21 cellular contexts compared by ENCODE assay signal in genomic region chr5:145942749-145943148, GRCh38. TPM values are rescaled to one million over a fixed set of nuclear protein-coding genes. Genes with fewer than 3 reads are reported as not detected.
DNase-seq lines count a peak whose midpoint lies in the region; ATAC-seq, FAIRE-seq and TF ChIP-seq lines count a peak whose summit lies in the region.
"Had no signal": no experiment of that assay in that cellular context is flagged by ENCODE, and none has a peak within 500 bp of the region (broad histone marks: within the 10 kb centered on the region; RNA-seq: fewer than 3 reads in every experiment).

No MANE protein-coding gene starts in this region.

- TF ChIP-seq CTCF in HepG2 (CRISPR knock-in tag; IDR thresholded peaks at IDR 0.05) (no peak), right lobe of liver (IDR thresholded peaks at IDR 0.05) (no peak), colonic mucosa (IDR thresholded peaks at IDR 0.05) (no peak), pancreas (IDR thresholded peaks at IDR 0.05) (no peak), tibial artery (IDR thresholded peaks at IDR 0.05) (no peak)

- no peaks in the 10 kb centered on the region for H3K9me3 ChIP-seq in HepG2 (ENCODE audit: low read length)
- no peaks in the 10 kb centered on the region for H3K9me3 ChIP-seq in right lobe of liver
- no peaks in the 10 kb centered on the region for H3K9me3 ChIP-seq in colonic mucosa
- H3K9me3 ChIP-seq in pancreas = no peaks in the 10 kb centered on the region
- H3K9me3 ChIP-seq in tibial artery = no peaks in the 10 kb centered on the region
- H3K9me3 ChIP-seq: BLaER1, MG63 had no signal

- ATAC-seq in HepG2 = no peak
- no peak for ATAC-seq in right lobe of liver
- no peak for ATAC-seq in pancreas
- ATAC-seq in stimulated activated naive CD8-positive, alpha-beta T cell treated with anti-CD3 and anti-CD28 coated beads, Interleukin-15, amount 100 ng/mL, for 72 hours = no peak
- ATAC-seq in GM21360 (IDR thresholded peaks at IDR 0.05; ENCODE audit: unreplicated experiment) = no peak
- ATAC-seq: CD8-positive, alpha-beta T cell; SK-N-SH treated with all-trans-retinoic acid at 6 μM for 48 hours had no signal

- BruUV-seq in HepG2 (replicated peaks; lab: Mats Ljungman, UMichigan) = no TSS peak

- H3K4me2 ChIP-seq in HepG2 (ENCODE audit: low read depth, low read length) = no peak overlapping the region
- H3K4me2 ChIP-seq: BLaER1 had no signal

- no peaks in the 10 kb centered on the region for H4K20me1 ChIP-seq in HepG2 (ENCODE audit: insufficient read depth, low read length)
- H4K20me1 ChIP-seq: BLaER1 had no signal

- FAIRE-seq in HepG2 (lab: Jason Lieb, UNC) (no peak), pancreas (lab: Jason Lieb, UNC) (no peak)
- FAIRE-seq: D721Med had no signal

- H3K4me1 Mint-ChIP-seq in stimulated activated naive CD8-positive, alpha-beta T cell treated with anti-CD3 and anti-CD28 coated beads, Interleukin-15, amount 100 ng/mL, for 72 hours = peaks cover 32% of the 10 kb centered on the region

- TF ChIP-seq POLR2A in HepG2 (IDR thresholded peaks at IDR 0.05; ENCODE audit: insufficient read depth in 1 of 2, low read depth in 2 of 2, low read length in 2 of 2) = no peak
- TF ChIP-seq POLR2A in right lobe of liver (IDR thresholded peaks at IDR 0.05) = no peak

- POLR2A ChIA-PET in HepG2 (lab: Yijun Ruan, JAX) = no interaction called here

- no peaks in the 10 kb centered on the region for H3K27me3 ChIP-seq in HepG2 (ENCODE audit: control insufficient read depth in 1 of 2, insufficient read depth in 2 of 2, low read length in 2 of 2)
- no peaks in the 10 kb centered on the region for H3K27me3 ChIP-seq in right lobe of liver
- H3K27me3 ChIP-seq in colonic mucosa = no peaks in the 10 kb centered on the region
- no peaks in the 10 kb centered on the region for H3K27me3 ChIP-seq in pancreas
- H3K27me3 ChIP-seq in tibial artery = no peaks in the 10 kb centered on the region
- H3K27me3 ChIP-seq: BLaER1, MG63 had no signal

- no peak for TF ChIP-seq EP300 in HepG2 (IDR thresholded peaks at IDR 0.05; ENCODE audit: low read depth in 2 of 2, low read length in 2 of 2)
- TF ChIP-seq EP300 in HepG2 (CRISPR knock-in tag; IDR thresholded peaks at IDR 0.05; ENCODE audit: borderline replicate concordance) = no peak

- H3K9me3 Mint-ChIP-seq in stimulated activated naive CD8-positive, alpha-beta T cell treated with anti-CD3 and anti-CD28 coated beads, Interleukin-15, amount 100 ng/mL, for 72 hours = peaks cover 0 to 5% of the 10 kb centered on the region in 2 donors
- H3K9me3 Mint-ChIP-seq: CD8-positive, alpha-beta T cell had no signal

- H3K4me1 ChIP-seq in HepG2 (ENCODE audit: insufficient read depth, low read length) = peaks cover 95% of the 10 kb centered on the region
- H3K4me1 ChIP-seq in right lobe of liver = peaks cover 0 to 67% (median 21%) of the 10 kb centered on the region in 4 donors
- H3K4me1 ChIP-seq in colonic mucosa = peaks cover 2% of the 10 kb centered on the region
- H3K4me1 ChIP-seq in pancreas = peaks cover 0 to 59% (median 29%) of the 10 kb centered on the region in 3 donors
- H3K4me1 ChIP-seq in tibial artery = peaks cover 0 to 28% (median 18%) of the 10 kb centered on the region in 4 donors

- no peak for TF ChIP-seq RAD21 in HepG2 (CRISPR knock-in tag; IDR thresholded peaks at IDR 0.05)

- no peak overlapping the region for H3K27ac ChIP-seq in HepG2 (ENCODE audit: extremely low read length, insufficient read depth, low read length)
- no peak overlapping the region for H3K27ac ChIP-seq in right lobe of liver
- H3K27ac ChIP-seq in colonic mucosa = peak overlapping the region; percentile 39
- peak overlapping the region in 3 of 4 donors; percentile 43 to 77 (median 51) for H3K27ac ChIP-seq in pancreas
- H3K27ac ChIP-seq in tibial artery = no peak overlapping the region
- H3K27ac ChIP-seq: BLaER1 had no signal

- H3K79me2 ChIP-seq in HepG2 (ENCODE audit: insufficient read depth, low read length) = peaks cover 2% of the 10 kb centered on the region

- CTCF ChIA-PET in HepG2 (lab: Yijun Ruan, JAX; ENCODE audit: low intra/inter-chr PET ratio, low total read pairs) = no interaction called here

- DNase-seq in HepG2 (ENCODE audit: low spot score) (no peak), right lobe of liver (no peak), colonic mucosa (no peak), pancreas (no peak), SIG-M5 treated with dmso at 0.1 percent for 504 hours (lab: John Stamatoyannopoulos, UW; ENCODE audit: unreplicated experiment) (no peak), tibial artery (no peak)
- DNase-seq in stimulated activated naive CD8-positive, alpha-beta T cell treated with anti-CD3 and anti-CD28 coated beads, Interleukin-15, amount 100 ng/mL, for 72 hours = no peak
- DNase-seq: 8988T; CD8-positive, alpha-beta T cell; H7; IMR-90; Karpas-422; MG63; NCI-H1105 treated with DMSO at 0.1 percent for 48 hours; NCI-H1694; NCI-H2081 treated with DMSO at 0.1 percent for 48 hours; SHP77 had no signal

- no peak overlapping the region for H3K4me3 ChIP-seq in HepG2 (replicated peaks in 1 of 3; ENCODE audit: insufficient read depth in 1 of 3, low read depth in 2 of 3, low read length in 3 of 3)
- H3K4me3 ChIP-seq in right lobe of liver = no peak overlapping the region
- no peak overlapping the region for H3K4me3 ChIP-seq in colonic mucosa
- no peak overlapping the region for H3K4me3 ChIP-seq in pancreas
- H3K4me3 ChIP-seq in tibial artery = no peak overlapping the region
- H3K4me3 ChIP-seq: BLaER1, MG63 had no signal

- peaks cover 75% of the 10 kb centered on the region for H3K27me3 Mint-ChIP-seq in stimulated activated naive CD8-positive, alpha-beta T cell treated with anti-CD3 and anti-CD28 coated beads, Interleukin-15, amount 100 ng/mL, for 72 hours

- intact Hi-C loops in HepG2 (cut with micrococcal nuclease; ENCODE audit: unreplicated experiment) (no loop called here), right lobe of liver (cut with DNase I) (no loop called here), colonic mucosa (cut with DNase I) (no loop called here), pancreas (cut with DNase I) (no loop called here), tibial artery (cut with DNase I; ENCODE audit: low total_unique reads) (no loop called here)

- H3K36me3 ChIP-seq in HepG2 (replicated peaks in 1 of 2; ENCODE audit: control insufficient read depth in 1 of 2, insufficient read depth in 2 of 2, low read length in 2 of 2) (no peaks in the 10 kb centered on the region), right lobe of liver (no peaks in the 10 kb centered on the region), colonic mucosa (no peaks in the 10 kb centered on the region), pancreas (no peaks in the 10 kb centered on the region), tibial artery (no peaks in the 10 kb centered on the region)
- H3K36me3 ChIP-seq: BLaER1, MG63 had no signal

- no peak overlapping the region for H2AFZ ChIP-seq in HepG2 (ENCODE audit: low read length)

- in situ Hi-C loops in HepG2 (cut with HindIII; ENCODE audit: extremely low pct_ligation_motif_present, low pct_unique_long_range_greater_than_20kb) = no loop called here

- H3K9ac ChIP-seq in HepG2 (ENCODE audit: insufficient read depth, low read depth, low read length) = no peak overlapping the region
- H3K9ac ChIP-seq in colonic mucosa (ENCODE audit: low read depth in 2 of 2, low read length in 2 of 2) = peak overlapping the region in 1 of 2 donors; percentile 23
- H3K9ac ChIP-seq: BLaER1 had no signal

- H3K27ac Mint-ChIP-seq in stimulated activated naive CD8-positive, alpha-beta T cell treated with anti-CD3 and anti-CD28 coated beads, Interleukin-15, amount 100 ng/mL, for 72 hours = no peak overlapping the region
- H3K27ac Mint-ChIP-seq: CD8-positive, alpha-beta T cell had no signal

- no peak overlapping the region for H3K4me3 Mint-ChIP-seq in stimulated activated naive CD8-positive, alpha-beta T cell treated with anti-CD3 and anti-CD28 coated beads, Interleukin-15, amount 100 ng/mL, for 72 hours
- H3K4me3 Mint-ChIP-seq: CD8-positive, alpha-beta T cell had no signal

TF ChIP-seq in HepG2, 621 proteins besides CTCF, POLR2A, EP300 and RAD21:
- no peak for TF ChIP-seq ZNF670 (CRISPR knock-in tag; IDR thresholded peaks at IDR 0.05; ENCODE audit: borderline replicate concordance)
- TF ChIP-seq NCOA5 (CRISPR knock-in tag; IDR thresholded peaks at IDR 0.05) = no peak
- TF ChIP-seq MAFK (conservative IDR thresholded peaks at IDR 0.05 in 1 of 2, IDR thresholded peaks at IDR 0.05 in 1 of 2; ENCODE audit: low read length in 2 of 2) = peak; percentile 9 to 19; a peak in 1 of 4 replicates
- TF ChIP-seq ZNF768 (CRISPR knock-in tag; IDR thresholded peaks at IDR 0.05) = peak; percentile 49; the same call in 1 of the 2 replicates

RNA-seq across cellular contexts. Expression of gene SH3RF2, which starts 6.4 kb away (rescaled TPM):
- total RNA-seq in HepG2 (2016; rRNA removed; fragmentation: Illumina TruSeq; extraction: Trizol) = 3.1 and 3.7 TPM in 2 replicates
- total RNA-seq in HepG2 (2016; cell fraction: cytosol; rRNA removed; fragmentation: Illumina TruSeq; extraction: Trizol; ENCODE audit: low read depth) = 2.1 and 2.2 TPM in 2 replicates
- total RNA-seq in HepG2 (2016; cell fraction: insoluble cytoplasmic fraction; rRNA removed; fragmentation: Illumina TruSeq; extraction: Trizol) = 2.6 and 3.8 TPM in 2 replicates
- total RNA-seq in HepG2 (2016; cell fraction: membrane; rRNA removed; fragmentation: Illumina TruSeq; extraction: Trizol) = 2.4 and 3.8 TPM in 2 replicates
- total RNA-seq in HepG2 (2016; cell fraction: nucleus; rRNA removed; fragmentation: Illumina TruSeq; extraction: Trizol) = 7.9 and 8.9 TPM in 2 replicates
- 2.6 and 2.8 TPM in 2 replicates for polyA plus RNA-seq in HepG2 (2011; rRNA removed)
- 1.7 and 2.1 TPM in 2 replicates for polyA plus RNA-seq in HepG2 (2011; cell fraction: cytosol; rRNA removed)
- polyA plus RNA-seq in HepG2 (2011; cell fraction: nucleus; rRNA removed) = 4.9 and 6.9 TPM in 2 replicates
- polyA plus RNA-seq in HepG2 (2012) = 1.7 and 2.5 TPM in 2 replicates
- polyA plus RNA-seq in HepG2 (2016; cell fraction: cytosol; fragmentation: Illumina TruSeq; extraction: Trizol; ENCODE audit: low read depth) = 0.76 and 1.0 TPM in 2 replicates
- polyA plus RNA-seq in HepG2 (2016; cell fraction: insoluble cytoplasmic fraction; fragmentation: Illumina TruSeq; extraction: Trizol; ENCODE audit: low read depth) = 2.7 and 3.7 TPM in 2 replicates
- polyA plus RNA-seq in HepG2 (2016; cell fraction: membrane; fragmentation: Illumina TruSeq; extraction: Trizol; ENCODE audit: low read depth) = 1.4 and 1.7 TPM in 2 replicates
- polyA plus RNA-seq in HepG2 (2016; cell fraction: nucleus; fragmentation: Illumina TruSeq; extraction: Trizol; ENCODE audit: insufficient read depth, low read depth) = 11.0 and 12.4 TPM in 2 replicates
- polyA minus RNA-seq in HepG2 (2011; rRNA and poly(A)+ RNA removed; ENCODE audit: low replicate concordance) = 4.5 and 13.0 TPM in 2 replicates
- 2.0 and 2.5 TPM in 2 replicates for polyA minus RNA-seq in HepG2 (2011; cell fraction: cytosol; rRNA and poly(A)+ RNA removed)
- polyA minus RNA-seq in HepG2 (2011; cell fraction: nucleus; rRNA and poly(A)+ RNA removed) = 8.4 and 9.1 TPM in 2 replicates
- 10 to 100 TPM in 2 of 6 experiments, 1 to 10 TPM in 4; 2.7 to 20.6 (median 5.8) TPM for total RNA-seq in right lobe of liver
- total RNA-seq in colonic mucosa = 10 to 100 TPM; 58.2 to 59.3 TPM
- total RNA-seq in pancreas = 10 to 100 TPM in 5 of 6 donors, 1 to 10 TPM in 1; 6.3 to 18.0 (median 12.8) TPM
- 10 to 100 TPM; 10.3 to 22.4 TPM for polyA plus RNA-seq in pancreas
- total RNA-seq: CD8-positive, alpha-beta T cell had no signal

Comparison
In these comparisons a context has a peak if more than half of its experiments do, and no peak if none do; other contexts are left out.
1. H3K27ac ChIP-seq: peak in colonic mucosa (single experiment) and pancreas (3 of 4); none in HepG2 (single experiment), right lobe of liver (0 of 3) and tibial artery (0 of 2).